18 cellular contexts compared by ENCODE assay signal in genomic region chr10:124384591-124385190, GRCh38. TPM values are rescaled to one million over a fixed set of nuclear protein-coding genes. Genes with fewer than 3 reads are reported as not detected.
A peak's percentile ranks its signal among the peaks of the same experiment; 100 is the strongest.
DNase-seq lines count a peak whose midpoint lies in the region; ATAC-seq, FAIRE-seq and TF ChIP-seq lines count a peak whose summit lies in the region.
"Had no signal": no experiment of that assay in that cellular context is flagged by ENCODE, and none has a peak within 500 bp of the region (broad histone marks: within the 10 kb centered on the region; RNA-seq: fewer than 3 reads in every experiment).

No MANE protein-coding gene starts in this region.

- peak; percentile 75 for FAIRE-seq in bronchial epithelial cell (lab: Jason Lieb, UNC)
- FAIRE-seq: A204.1, H1, HepG2, HTR-8/SVneo had no signal

- no peaks in the 10 kb centered on the region for H3K79me1 ChIP-seq in neuronal stem cell (ENCODE audit: low read depth, low read length)

- H3K36me3 Mint-ChIP-seq in type B pancreatic cell, result no peaks in the 10 kb centered on the region
- H3K36me3 Mint-ChIP-seq: CD8-positive, alpha-beta T cell had no signal

- H2BK5ac ChIP-seq in neuronal stem cell (ENCODE audit: low read length), result no peak overlapping the region

- H3K27me3 Mint-ChIP-seq in type B pancreatic cell, result peaks cover 14% of the 10 kb centered on the region

- no peaks in the 10 kb centered on the region for H3K9me3 Mint-ChIP-seq in type B pancreatic cell
- H3K9me3 Mint-ChIP-seq: CD8-positive, alpha-beta T cell; HFFc6 had no signal

- no peak overlapping the region for H3K14ac ChIP-seq in neuronal stem cell (ENCODE audit: low read length)

- peak overlapping the region in 4 of 11 experiments; percentile 16 to 52 (median 30); a peak in 4 of 22 replicates for H3K27ac ChIP-seq in BLaER1 treated with 17β-estradiol and CSF1 and Interleukin-3, amounts not matched to agents 10 nM and 100 nM
- H3K27ac ChIP-seq in neuronal stem cell (replicated peaks; ENCODE audit: low read length), result no peak overlapping the region

- no peak overlapping the region for H3K4me3 Mint-ChIP-seq in type B pancreatic cell
- H3K4me3 Mint-ChIP-seq: B cell; CD8-positive, alpha-beta T cell; HFFc6 had no signal

- H4K20me1 ChIP-seq in BLaER1 treated with 17β-estradiol and CSF1 and Interleukin-3, amounts not matched to agents 10 nM and 100 nM, result no peaks in the 10 kb centered on the region

- H3K9ac ChIP-seq in BLaER1 treated with 17β-estradiol and CSF1 and Interleukin-3, amounts not matched to agents 10 nM and 100 nM, result peak overlapping the region in 5 of 11 experiments; percentile 1 to 41 (median 25); a peak in 3 of 22 replicates
- H3K9ac ChIP-seq in neuronal stem cell (ENCODE audit: low read depth, low read length, poor library complexity), result peak overlapping the region; percentile 31

- no CpG with 5 or more reads among the region's 7 CpGs for WGBS in neuronal stem cell (ENCODE audit: extremely low coverage in 2 of 2, insufficient read length in 2 of 2, insufficient replicate concordance in 1 of 2), 2 donors

- no peak overlapping the region for H2BK120ac ChIP-seq in neuronal stem cell (ENCODE audit: low read depth, low read length)

- peaks cover 21% of the 10 kb centered on the region for H3K4me1 Mint-ChIP-seq in type B pancreatic cell (ENCODE audit: unreplicated experiment)

- no peak for ATAC-seq in HG03108 (IDR thresholded peaks at IDR 0.05; ENCODE audit: unreplicated experiment)
- ATAC-seq: CD8-positive, alpha-beta T cell; HepG2 had no signal

- peak overlapping the region; percentile 25 for H3K23ac ChIP-seq in neuronal stem cell (ENCODE audit: low read depth, low read length, poor library complexity)

- H2BK15ac ChIP-seq in neuronal stem cell (ENCODE audit: low read length), result peak overlapping the region; percentile 27

- H4K91ac ChIP-seq in neuronal stem cell (ENCODE audit: low read depth, low read length, poor library complexity), result no peak overlapping the region

- TF ChIP-seq CTCF in bronchial epithelial cell (IDR thresholded peaks at IDR 0.05; ENCODE audit: insufficient read depth, low read length, severe bottlenecking), result no peak
- TF ChIP-seq CTCF in type B pancreatic cell (conservative IDR thresholded peaks at IDR 0.05), result no peak

- peak overlapping the region; percentile 16 for H3K18ac ChIP-seq in neuronal stem cell (ENCODE audit: low read length)

- H3K9me3 ChIP-seq in BLaER1 treated with 17β-estradiol and CSF1 and Interleukin-3, amounts not matched to agents 10 nM and 100 nM (replicated peaks in 1 of 11), result no peaks in the 10 kb centered on the region
- no peaks in the 10 kb centered on the region for H3K9me3 ChIP-seq in neuronal stem cell (replicated peaks in 1 of 2; ENCODE audit: control insufficient read depth in 2 of 2, insufficient read depth in 1 of 2, low read depth in 1 of 2, low read length in 2 of 2)

- peak overlapping the region; percentile 67 for H3K27ac Mint-ChIP-seq in type B pancreatic cell
- H3K27ac Mint-ChIP-seq: B cell; CD8-positive, alpha-beta T cell; HFFc6 had no signal

- no peak overlapping the region for H3K4me3 ChIP-seq in BLaER1 treated with 17β-estradiol and CSF1 and Interleukin-3, amounts not matched to agents 10 nM and 100 nM
- H3K4me3 ChIP-seq in bronchial epithelial cell (ENCODE audit: low read depth, low read length) (no peak overlapping the region), neuronal stem cell (ENCODE audit: low read length in 2 of 2) (no peak overlapping the region)

- no peak overlapping the region for H4K8ac ChIP-seq in neuronal stem cell (ENCODE audit: low read depth, low read length)

- H2AFZ ChIP-seq in neuronal stem cell (ENCODE audit: low read length), result no peak overlapping the region

- DNase-seq in bronchial epithelial cell (ENCODE audit: low read depth), result no peak
- no peak for DNase-seq in neuronal stem cell (ENCODE audit: low spot score)
- DNase-seq in type B pancreatic cell (ENCODE audit: extremely low spot score, unreplicated experiment), result no peak
- DNase-seq in NCI-H2029 (lab: John Stamatoyannopoulos, UW), result no peak
- no peak for DNase-seq in RKO (ENCODE audit: low spot score)
- DNase-seq: CD8-positive, alpha-beta T cell; COR-L47; DND-41; GDM1; HCEC 1CT; HFFc6 had no signal

- peak overlapping the region; percentile 44 for H2AK5ac ChIP-seq in neuronal stem cell (ENCODE audit: low read depth, low read length)

- H3K4ac ChIP-seq in neuronal stem cell (ENCODE audit: low read length), result no peak overlapping the region

- H3K4me1 ChIP-seq in BLaER1 treated with 17β-estradiol and CSF1 and Interleukin-3, amounts not matched to agents 10 nM and 100 nM, result peaks cover 47 to 74% (median 67%) of the 10 kb centered on the region in 10 experiments
- peaks cover 0 to 14% of the 10 kb centered on the region in 2 donors for H3K4me1 ChIP-seq in neuronal stem cell (ENCODE audit: control insufficient read depth in 2 of 2, insufficient read depth in 1 of 2, low read depth in 1 of 2, low read length in 2 of 2)

- no peaks in the 10 kb centered on the region for H3K36me3 ChIP-seq in BLaER1 treated with 17β-estradiol and CSF1 and Interleukin-3, amounts not matched to agents 10 nM and 100 nM
- H3K36me3 ChIP-seq in bronchial epithelial cell (ENCODE audit: control insufficient read depth, insufficient read depth, low read length), result no peaks in the 10 kb centered on the region
- H3K36me3 ChIP-seq in neuronal stem cell (replicated peaks in 1 of 2; ENCODE audit: control insufficient read depth in 2 of 2, insufficient read depth in 2 of 2, low read length in 2 of 2), result no peaks in the 10 kb centered on the region

- H3K27me3 ChIP-seq in BLaER1 treated with 17β-estradiol and CSF1 and Interleukin-3, amounts not matched to agents 10 nM and 100 nM, result peaks cover 4 to 23% (median 22%) of the 10 kb centered on the region in 11 experiments; a peak in 18 of 22 replicates
- H3K27me3 ChIP-seq in bronchial epithelial cell (ENCODE audit: control insufficient read depth, insufficient read depth, low read length) (peaks cover 3% of the 10 kb centered on the region), neuronal stem cell (ENCODE audit: control insufficient read depth in 3 of 3, insufficient read depth in 3 of 3, low read depth in 1 of 3, low read length in 3 of 3) (peaks cover 0 to 38% (median 12%) of the 10 kb centered on the region in 3 experiments)

- H2BK12ac ChIP-seq in neuronal stem cell (ENCODE audit: low read length), result no peak overlapping the region

- peak overlapping the region in 10 of 11 experiments; percentile 15 to 66 (median 56); a peak in 18 of 22 replicates for H3K4me2 ChIP-seq in BLaER1 treated with 17β-estradiol and CSF1 and Interleukin-3, amounts not matched to agents 10 nM and 100 nM
- no peak overlapping the region for H3K4me2 ChIP-seq in neuronal stem cell (ENCODE audit: insufficient read depth, low read length, poor library complexity, severe bottlenecking)

RNA-seq across cellular contexts. Expression of gene OAT, which starts 34.0 kb away (rescaled TPM):
- 117 and 130 TPM in 2 replicates for total RNA-seq in bronchial epithelial cell
- polyA plus RNA-seq in neuronal stem cell (2013, experiment 1 of 2), result 26.5 TPM
- 25.8 TPM for polyA plus RNA-seq in neuronal stem cell (2013, experiment 2 of 2)
- total RNA-seq in type B pancreatic cell (ENCODE audit: low replicate concordance), result 83.4 and 144 TPM in 2 replicates
